Comparison of ENCODE assay signal across 1 cellular context in the genomic region with DNA sequence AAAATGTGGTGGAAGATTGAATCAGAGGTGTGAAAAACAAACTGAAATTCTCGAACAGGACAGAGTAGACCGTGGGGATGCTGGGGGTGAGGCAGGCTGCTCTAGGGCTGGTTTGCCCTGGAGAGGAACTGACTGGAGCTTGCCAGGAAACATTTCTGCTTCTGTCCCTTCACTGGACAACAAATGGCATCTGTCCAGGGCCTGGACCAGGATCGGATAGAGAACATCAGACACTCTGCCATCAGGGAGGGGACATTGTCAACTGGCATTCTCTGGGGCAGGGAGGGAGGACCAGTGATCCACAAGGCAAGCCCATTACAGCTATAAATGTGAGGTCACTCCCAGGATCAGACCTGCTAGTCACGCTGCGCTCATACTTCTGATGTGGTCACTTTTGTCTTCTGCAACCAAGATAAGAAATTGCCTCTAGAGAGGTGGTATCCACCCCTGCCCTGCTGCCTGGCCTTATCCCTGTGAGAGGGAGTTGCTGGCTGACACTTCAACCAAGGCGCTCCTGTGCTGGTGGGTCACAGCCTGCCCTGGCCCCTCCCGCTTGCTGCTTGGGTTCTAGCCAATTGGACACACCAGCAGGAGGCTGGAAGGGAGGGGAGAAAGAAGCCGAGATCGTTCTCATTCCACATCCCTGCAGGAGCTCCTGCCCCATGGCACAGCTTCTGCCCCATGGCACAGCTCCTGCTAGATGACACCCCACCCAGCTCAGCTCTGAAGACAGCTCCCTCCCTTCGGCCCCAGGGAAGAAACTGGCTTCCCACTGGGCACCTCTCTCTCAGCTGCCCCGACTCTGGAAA.
TF ChIP-seq lines count a peak whose summit lies in the region.

No MANE protein-coding gene starts in this region.

TF ChIP-seq in K562, 482 proteins besides CTCF, POLR2A, EP300 and RAD21 (continued from another document):
- TF ChIP-seq, protein P1, sequence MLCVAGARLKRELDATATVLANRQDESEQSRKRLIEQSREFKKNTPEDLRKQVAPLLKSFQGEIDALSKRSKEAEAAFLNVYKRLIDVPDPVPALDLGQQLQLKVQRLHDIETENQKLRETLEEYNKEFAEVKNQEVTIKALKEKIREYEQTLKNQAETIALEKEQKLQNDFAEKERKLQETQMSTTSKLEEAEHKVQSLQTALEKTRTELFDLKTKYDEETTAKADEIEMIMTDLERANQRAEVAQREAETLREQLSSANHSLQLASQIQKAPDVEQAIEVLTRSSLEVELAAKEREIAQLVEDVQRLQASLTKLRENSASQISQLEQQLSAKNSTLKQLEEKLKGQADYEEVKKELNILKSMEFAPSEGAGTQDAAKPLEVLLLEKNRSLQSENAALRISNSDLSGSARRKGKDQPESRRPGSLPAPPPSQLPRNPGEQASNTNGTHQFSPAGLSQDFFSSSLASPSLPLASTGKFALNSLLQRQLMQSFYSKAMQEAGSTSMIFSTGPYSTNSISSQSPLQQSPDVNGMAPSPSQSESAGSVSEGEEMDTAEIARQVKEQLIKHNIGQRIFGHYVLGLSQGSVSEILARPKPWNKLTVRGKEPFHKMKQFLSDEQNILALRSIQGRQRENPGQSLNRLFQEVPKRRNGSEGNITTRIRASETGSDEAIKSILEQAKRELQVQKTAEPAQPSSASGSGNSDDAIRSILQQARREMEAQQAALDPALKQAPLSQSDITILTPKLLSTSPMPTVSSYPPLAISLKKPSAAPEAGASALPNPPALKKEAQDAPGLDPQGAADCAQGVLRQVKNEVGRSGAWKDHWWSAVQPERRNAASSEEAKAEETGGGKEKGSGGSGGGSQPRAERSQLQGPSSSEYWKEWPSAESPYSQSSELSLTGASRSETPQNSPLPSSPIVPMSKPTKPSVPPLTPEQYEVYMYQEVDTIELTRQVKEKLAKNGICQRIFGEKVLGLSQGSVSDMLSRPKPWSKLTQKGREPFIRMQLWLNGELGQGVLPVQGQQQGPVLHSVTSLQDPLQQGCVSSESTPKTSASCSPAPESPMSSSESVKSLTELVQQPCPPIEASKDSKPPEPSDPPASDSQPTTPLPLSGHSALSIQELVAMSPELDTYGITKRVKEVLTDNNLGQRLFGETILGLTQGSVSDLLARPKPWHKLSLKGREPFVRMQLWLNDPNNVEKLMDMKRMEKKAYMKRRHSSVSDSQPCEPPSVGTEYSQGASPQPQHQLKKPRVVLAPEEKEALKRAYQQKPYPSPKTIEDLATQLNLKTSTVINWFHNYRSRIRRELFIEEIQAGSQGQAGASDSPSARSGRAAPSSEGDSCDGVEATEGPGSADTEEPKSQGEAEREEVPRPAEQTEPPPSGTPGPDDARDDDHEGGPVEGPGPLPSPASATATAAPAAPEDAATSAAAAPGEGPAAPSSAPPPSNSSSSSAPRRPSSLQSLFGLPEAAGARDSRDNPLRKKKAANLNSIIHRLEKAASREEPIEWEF (CRISPR knock-in tag; IDR thresholded peaks at IDR 0.05), result no peak
- TF ChIP-seq SP2 (IDR thresholded peaks at IDR 0.05; ENCODE audit: extremely low read depth, low read depth, low read length, poor library complexity, severe bottlenecking), result no peak
- TF ChIP-seq SMAD1 (IDR thresholded peaks at IDR 0.05; ENCODE audit: low read depth, low read length, partially characterized antibody), result no peak
- peak; percentile 53 for TF ChIP-seq CREM (IDR thresholded peaks at IDR 0.05; ENCODE audit: low read depth)
- TF ChIP-seq JUND (IDR thresholded peaks at IDR 0.05; ENCODE audit: borderline replicate concordance, low read depth, low read length), result peak; percentile 29; the same call in 1 of the 2 replicates
- no peak for TF ChIP-seq JUND (tag; IDR thresholded peaks at IDR 0.05; ENCODE audit: borderline replicate concordance, low read depth, low read length)
- TF ChIP-seq, protein P2, sequence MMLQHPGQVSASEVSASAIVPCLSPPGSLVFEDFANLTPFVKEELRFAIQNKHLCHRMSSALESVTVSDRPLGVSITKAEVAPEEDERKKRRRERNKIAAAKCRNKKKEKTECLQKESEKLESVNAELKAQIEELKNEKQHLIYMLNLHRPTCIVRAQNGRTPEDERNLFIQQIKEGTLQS (IDR thresholded peaks at IDR 0.05), result peak; percentile 30; the same call in 1 of the 2 replicates
- TF ChIP-seq, protein P2 (CRISPR knock-in tag; conservative IDR thresholded peaks at IDR 0.05), result no peak
- TF ChIP-seq, protein P3, sequence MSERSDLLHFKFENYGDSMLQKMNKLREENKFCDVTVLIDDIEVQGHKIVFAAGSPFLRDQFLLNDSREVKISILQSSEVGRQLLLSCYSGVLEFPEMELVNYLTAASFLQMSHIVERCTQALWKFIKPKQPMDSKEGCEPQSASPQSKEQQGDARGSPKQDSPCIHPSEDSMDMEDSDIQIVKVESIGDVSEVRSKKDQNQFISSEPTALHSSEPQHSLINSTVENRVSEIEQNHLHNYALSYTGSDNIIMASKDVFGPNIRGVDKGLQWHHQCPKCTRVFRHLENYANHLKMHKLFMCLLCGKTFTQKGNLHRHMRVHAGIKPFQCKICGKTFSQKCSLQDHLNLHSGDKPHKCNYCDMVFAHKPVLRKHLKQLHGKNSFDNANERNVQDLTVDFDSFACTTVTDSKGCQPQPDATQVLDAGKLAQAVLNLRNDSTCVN (CRISPR knock-in tag; IDR thresholded peaks at IDR 0.05), result no peak
- TF ChIP-seq CREB1 (IDR thresholded peaks at IDR 0.05), result peak; percentile 64
- TF ChIP-seq CREB1 (CRISPR knock-in tag; IDR thresholded peaks at IDR 0.05), result peak; percentile 64; the same call in 1 of the 2 replicates
- TF ChIP-seq ATF7 (IDR thresholded peaks at IDR 0.05), result peak; percentile 49; the same call in 1 of the 2 replicates
- TF ChIP-seq, protein P4, sequence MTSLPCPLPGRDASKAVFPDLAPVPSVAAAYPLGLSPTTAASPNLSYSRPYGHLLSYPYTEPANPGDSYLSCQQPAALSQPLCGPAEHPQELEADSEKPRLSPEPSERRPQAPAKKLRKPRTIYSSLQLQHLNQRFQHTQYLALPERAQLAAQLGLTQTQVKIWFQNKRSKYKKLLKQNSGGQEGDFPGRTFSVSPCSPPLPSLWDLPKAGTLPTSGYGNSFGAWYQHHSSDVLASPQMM (CRISPR knock-in tag; IDR thresholded peaks at IDR 0.05), result no peak
- no peak for TF ChIP-seq PCBP2 (IDR thresholded peaks at IDR 0.05; ENCODE audit: low read depth, low read length, poor library complexity, severe bottlenecking)
- peak; percentile 11; the same call in 1 of the 2 replicates for TF ChIP-seq TCF3 (CRISPR knock-in tag; IDR thresholded peaks at IDR 0.05)
- TF ChIP-seq NFE2 (IDR thresholded peaks at IDR 0.05; ENCODE audit: low read depth), result peak; percentile 40; the same call in 1 of the 2 replicates
- TF ChIP-seq CEBPG (CRISPR knock-in tag; IDR thresholded peaks at IDR 0.05), result 0 out of 2 replicates have a peak, but pooled peaks have one; percentile 19
- TF ChIP-seq CEBPG (tag; conservative IDR thresholded peaks at IDR 0.05 in 1 of 2, IDR thresholded peaks at IDR 0.05 in 1 of 2), result no peak
- TF ChIP-seq BHLHE40 (IDR thresholded peaks at IDR 0.05; ENCODE audit: low read length), result peak; percentile 37; the same call in 1 of the 2 replicates
- TF ChIP-seq, protein P5, sequence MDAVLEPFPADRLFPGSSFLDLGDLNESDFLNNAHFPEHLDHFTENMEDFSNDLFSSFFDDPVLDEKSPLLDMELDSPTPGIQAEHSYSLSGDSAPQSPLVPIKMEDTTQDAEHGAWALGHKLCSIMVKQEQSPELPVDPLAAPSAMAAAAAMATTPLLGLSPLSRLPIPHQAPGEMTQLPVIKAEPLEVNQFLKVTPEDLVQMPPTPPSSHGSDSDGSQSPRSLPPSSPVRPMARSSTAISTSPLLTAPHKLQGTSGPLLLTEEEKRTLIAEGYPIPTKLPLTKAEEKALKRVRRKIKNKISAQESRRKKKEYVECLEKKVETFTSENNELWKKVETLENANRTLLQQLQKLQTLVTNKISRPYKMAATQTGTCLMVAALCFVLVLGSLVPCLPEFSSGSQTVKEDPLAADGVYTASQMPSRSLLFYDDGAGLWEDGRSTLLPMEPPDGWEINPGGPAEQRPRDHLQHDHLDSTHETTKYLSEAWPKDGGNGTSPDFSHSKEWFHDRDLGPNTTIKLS (IDR thresholded peaks at IDR 0.05; ENCODE audit: borderline replicate concordance, low read depth), result no peak
- TF ChIP-seq KLF16 (IDR thresholded peaks at IDR 0.05), result no peak
- TF ChIP-seq CBFA2T3 (IDR thresholded peaks at IDR 0.05), result 0 out of 2 replicates have a peak, but pooled peaks have one; percentile 8
- TF ChIP-seq ZNF431 (CRISPR knock-in tag; IDR thresholded peaks at IDR 0.05), result no peak
- TF ChIP-seq CBX3 (IDR thresholded peaks at IDR 0.05; ENCODE audit: borderline replicate concordance in 1 of 2, low read length in 2 of 2), result no peak
- TF ChIP-seq, protein P6, sequence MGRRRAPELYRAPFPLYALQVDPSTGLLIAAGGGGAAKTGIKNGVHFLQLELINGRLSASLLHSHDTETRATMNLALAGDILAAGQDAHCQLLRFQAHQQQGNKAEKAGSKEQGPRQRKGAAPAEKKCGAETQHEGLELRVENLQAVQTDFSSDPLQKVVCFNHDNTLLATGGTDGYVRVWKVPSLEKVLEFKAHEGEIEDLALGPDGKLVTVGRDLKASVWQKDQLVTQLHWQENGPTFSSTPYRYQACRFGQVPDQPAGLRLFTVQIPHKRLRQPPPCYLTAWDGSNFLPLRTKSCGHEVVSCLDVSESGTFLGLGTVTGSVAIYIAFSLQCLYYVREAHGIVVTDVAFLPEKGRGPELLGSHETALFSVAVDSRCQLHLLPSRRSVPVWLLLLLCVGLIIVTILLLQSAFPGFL (CRISPR knock-in tag; IDR thresholded peaks at IDR 0.05), result no peak
- peak; percentile 87; the same call in 1 of the 2 replicates for TF ChIP-seq TCF7 (IDR thresholded peaks at IDR 0.05; ENCODE audit: borderline replicate concordance)
- TF ChIP-seq ATF1 (CRISPR knock-in tag; IDR thresholded peaks at IDR 0.05), result no peak
- TF ChIP-seq ATF1 (tag; IDR thresholded peaks at IDR 0.05), result peak; percentile 37; the same call in 1 of the 2 replicates
